1 cellular context compared by ENCODE assay signal in the genomic region with DNA sequence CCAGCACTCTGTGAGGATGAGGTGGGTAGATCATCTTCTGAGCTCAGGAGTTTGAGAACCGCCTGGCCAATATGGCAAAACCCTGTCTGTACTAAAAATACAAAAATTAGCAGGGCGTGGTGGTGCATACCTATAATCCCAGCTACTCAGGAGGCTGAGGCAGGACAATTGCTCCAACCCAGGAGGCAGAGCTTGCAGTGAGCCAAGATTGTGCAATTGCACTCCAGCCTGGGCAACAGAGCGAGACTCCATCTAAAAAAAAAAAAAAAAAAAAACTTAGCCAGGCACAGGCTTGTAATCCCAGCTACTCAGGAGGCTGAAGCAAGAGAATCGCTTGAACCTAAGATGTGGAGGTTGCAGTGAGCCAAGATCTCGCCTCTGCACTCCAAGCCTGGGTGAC. TPM values are rescaled to one million over a fixed set of nuclear protein-coding genes. Genes with fewer than 3 reads are reported as not detected.
"Had no signal": no experiment of that assay in that cellular context is flagged by ENCODE, and none has a peak within 500 bp of the region (broad histone marks: within the 10 kb centered on the region; RNA-seq: fewer than 3 reads in every experiment).

No MANE protein-coding gene starts in this region.

RNA-seq across cellular contexts. Expression of gene SPIRE2, which starts 50.1 kb away (rescaled TPM):
- total RNA-seq: ascending aorta had no signal
